8 cellular contexts compared by ENCODE assay signal in the genomic region with DNA sequence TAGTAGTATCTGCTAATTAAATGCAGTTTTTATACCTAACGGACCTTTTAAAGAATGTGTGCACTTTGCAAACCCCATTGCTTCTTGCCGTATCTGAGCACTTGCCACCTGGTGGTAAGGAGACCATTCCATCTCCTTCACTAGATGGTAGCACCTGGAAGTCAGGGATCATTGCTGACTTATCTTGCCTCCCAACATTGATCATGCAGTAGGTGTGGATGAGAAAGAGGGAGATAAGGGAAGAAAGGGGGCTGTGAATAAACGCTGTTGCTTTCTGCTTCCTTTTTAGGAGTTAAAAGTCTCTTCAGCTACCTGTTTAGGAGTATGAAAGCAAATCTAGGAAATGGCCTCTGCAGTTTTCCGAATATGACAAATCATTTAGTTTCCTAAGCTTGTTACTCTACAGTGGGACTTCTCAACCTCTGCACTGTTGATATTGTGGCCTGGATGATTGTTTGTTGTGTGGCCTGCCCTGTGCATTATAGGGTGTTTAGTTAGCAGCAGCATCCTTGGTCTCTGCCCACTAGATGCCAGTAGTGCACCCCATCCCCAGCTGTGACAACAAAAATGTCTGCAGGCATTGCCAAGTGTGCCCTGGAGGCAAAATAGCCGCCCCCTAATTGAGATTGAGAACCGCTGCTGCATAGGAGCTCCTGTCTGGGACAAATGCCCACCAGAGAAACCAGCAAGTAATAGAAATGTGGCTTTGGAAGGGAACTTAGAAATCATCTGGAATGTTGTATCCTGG. TPM values are rescaled to one million over a fixed set of nuclear protein-coding genes. Genes with fewer than 3 reads are reported as not detected.
DNase-seq lines count a peak whose midpoint lies in the region; ATAC-seq and TF ChIP-seq lines count a peak whose summit lies in the region.

No MANE protein-coding gene starts in this region.

- peak; percentile 33 for ATAC-seq in HG02623 (IDR thresholded peaks at IDR 0.05; ENCODE audit: unreplicated experiment)

- no peak overlapping the region for H3K27ac ChIP-seq in AG04450 (ENCODE audit: low read depth, low read length)

- DNase-seq in AG04450 (ENCODE audit: low read depth, low spot score) (no peak), NCI-H69 (lab: John Stamatoyannopoulos, UW) (peak; percentile 84), erythroblast (lab: John Stamatoyannopoulos, UW) (peak; percentile 53 to 77), occipital lobe (lab: John Stamatoyannopoulos, UW) (peak; percentile 44), DMS79 treated with DMSO at 0.1 percent for 48 hours (lab: John Stamatoyannopoulos, UW) (no peak)
- no peak for DNase-seq in activated CD8-positive, alpha-beta memory T cell treated with anti-CD3 and anti-CD28 coated beads for 24 hours

- no peaks in the 10 kb centered on the region for H3K27me3 ChIP-seq in AG04450 (ENCODE audit: control insufficient read depth, insufficient read depth, low read length)

- H3K9me3 ChIP-seq in AG04450 (ENCODE audit: control insufficient read depth, insufficient read depth, low read length): no peaks in the 10 kb centered on the region

- CTCF ChIA-PET in AG04450 (lab: Charles Lee): interaction anchor here (0.5 to 1.8 kb wide), 16 partner anchors 9 to 184 kb away, joined by 3 to 8 read pairs (median 4); partner anchors contain the start of gene GAB1

- no peak for TF ChIP-seq POLR2A in erythroblast (IDR thresholded peaks at IDR 0.05; ENCODE audit: low read length)

- TF ChIP-seq CTCF in AG04450 (IDR thresholded peaks at IDR 0.05; ENCODE audit: low read depth, low read length): peak; percentile 44
- TF ChIP-seq CTCF in GM12872 (IDR thresholded peaks at IDR 0.05; ENCODE audit: insufficient read depth, low read depth, low read length): peak; percentile 83

- no peak overlapping the region for H3K4me3 ChIP-seq in AG04450 (ENCODE audit: low read depth, low read length)

- POLR2A ChIA-PET in AG04450 (lab: Yijun Ruan, JAX): no interaction called here

RNA-seq across cellular contexts. Expression of gene GAB1, which starts 38.8 kb away (rescaled TPM):
- polyA plus RNA-seq in AG04450 (2011; rRNA removed): 11.7 and 13.8 TPM in 2 replicates
- polyA minus RNA-seq in AG04450 (2011; rRNA and poly(A)+ RNA removed): 21.5 and 27.1 TPM in 2 replicates
- total RNA-seq in occipital lobe: 25.9 TPM

Comparison
In these comparisons a context has a peak if more than half of its experiments do, and no peak if none do; other contexts are left out.
1. DNase-seq: peak in NCI-H69 (single experiment), erythroblast (2 of 2) and occipital lobe (single experiment); none in AG04450 (single experiment), activated CD8-positive, alpha-beta memory T cell treated with anti-CD3 and anti-CD28 coated beads for 24 hours (single experiment) and DMS79 treated with DMSO at 0.1 percent for 48 hours (single experiment).